8 cellular contexts compared by ENCODE assay signal in the genomic region with DNA sequence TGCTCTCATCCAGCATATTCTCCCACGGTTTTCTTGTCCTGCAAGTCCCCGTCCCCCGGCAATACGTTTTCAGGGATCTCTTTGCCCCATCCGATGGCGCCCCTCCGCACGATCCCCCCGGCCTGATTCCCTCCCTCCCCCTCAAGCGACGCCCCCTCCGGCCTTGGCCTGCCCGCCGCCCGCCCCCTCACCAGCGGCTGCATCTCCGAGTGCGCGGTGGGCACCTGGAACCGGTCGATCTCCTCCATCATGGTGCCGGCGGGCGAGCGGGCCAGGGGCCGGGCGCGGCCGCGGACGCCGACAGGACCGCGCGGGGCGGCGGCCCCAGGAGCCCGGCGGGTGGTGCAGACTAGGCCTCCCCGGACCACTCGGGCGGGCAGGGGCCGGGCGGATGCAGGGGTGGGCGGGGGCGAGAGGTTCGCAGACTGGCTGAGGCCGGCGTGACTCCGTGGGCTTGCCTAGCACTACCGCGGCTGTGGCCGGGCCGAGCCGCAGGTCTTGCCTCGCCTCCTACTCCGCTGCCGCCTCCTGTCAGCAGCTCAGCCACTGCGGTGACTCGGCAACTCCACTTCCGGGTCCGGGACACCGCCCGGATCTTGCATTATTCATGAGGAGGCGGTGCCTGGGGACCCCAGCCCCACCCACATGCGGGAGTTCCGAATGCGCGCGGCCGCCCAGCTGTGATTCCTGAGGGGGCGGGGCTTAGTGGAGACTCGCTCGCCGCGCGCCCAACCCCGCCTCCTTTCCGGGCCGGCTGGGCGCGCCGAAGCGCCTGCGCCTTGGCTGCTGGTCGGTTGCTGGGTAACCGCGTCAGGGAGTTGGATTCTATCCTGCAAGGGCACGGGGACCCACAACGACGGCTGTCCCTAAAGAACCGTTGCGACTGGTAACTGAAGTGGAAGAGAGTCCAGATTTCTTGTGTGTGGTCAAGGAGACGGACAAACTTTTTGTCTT. TPM values are rescaled to one million over a fixed set of nuclear protein-coding genes. Genes with fewer than 3 reads are reported as not detected.
DNase-seq lines count a peak whose midpoint lies in the region; ATAC-seq, FAIRE-seq and TF ChIP-seq lines count a peak whose summit lies in the region.

A gene (plus strand): TSS at position 793 of the 954 bp plus-strand sequence. CDS start 201 bp downstream, outside the sequence.
A gene with protein sequence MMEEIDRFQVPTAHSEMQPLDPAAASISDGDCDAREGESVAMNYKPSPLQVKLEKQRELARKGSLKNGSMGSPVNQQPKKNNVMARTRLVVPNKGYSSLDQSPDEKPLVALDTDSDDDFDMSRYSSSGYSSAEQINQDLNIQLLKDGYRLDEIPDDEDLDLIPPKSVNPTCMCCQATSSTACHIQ (minus strand): TSS at position 558 of the 954 bp plus-strand sequence. CDS start 307 bp downstream, at position 251.

- H3K27me3 Mint-ChIP-seq in T-helper 2 cell treated with Interferon-gamma antibody and Interleukin-4, amounts not matched to agents 5 μg/mL and 100 μg/mL, for 36 hours (ENCODE audit: low read depth): peaks cover 15% of the 10 kb centered on the region

- H3K4me3 ChIP-seq in ascending aorta (peak within 1 kb of the TSS; percentile 79 to 94), right atrium auricular region (peak within 1 kb of the TSS; percentile 74 to 76), psoas muscle (peak within 1 kb of the TSS; percentile 85)

- H3K36me3 ChIP-seq in ascending aorta (no peaks in the 10 kb centered on the region), right atrium auricular region (no peaks in the 10 kb centered on the region), psoas muscle (ENCODE audit: insufficient read depth in 1 of 2, low read depth in 1 of 2) (no peaks in the 10 kb centered on the region)

- 0 to 1% (median 0%) methylated on average over 67 to 94 of the region's 94 CpGs for WGBS in psoas muscle, 3 donors

- TF ChIP-seq CTCF in ascending aorta (IDR thresholded peaks at IDR 0.05) (no peak), right atrium auricular region (IDR thresholded peaks at IDR 0.05) (no peak), psoas muscle (IDR thresholded peaks at IDR 0.05) (no peak)

- peak within 1 kb of the TSS; percentile 91 for H3K4me3 Mint-ChIP-seq in T-helper 2 cell treated with Interferon-gamma antibody and Interleukin-4, amounts not matched to agents 5 μg/mL and 100 μg/mL, for 36 hours

- no peaks in the 10 kb centered on the region for H3K9me3 Mint-ChIP-seq in T-helper 2 cell treated with Interferon-gamma antibody and Interleukin-4, amounts not matched to agents 5 μg/mL and 100 μg/mL, for 36 hours

- DNase-seq in NCI-H187 treated with DMSO at 0.1 percent for 48 hours (lab: John Stamatoyannopoulos, UW) (peak; percentile 56), ascending aorta (ENCODE audit: low spot score in 2 of 2) (peak; percentile 95 to 99), right atrium auricular region (ENCODE audit: low spot score) (peak; percentile 99), psoas muscle (peak; percentile 99), urothelium cell line (ENCODE audit: low spot score) (peak; percentile 99)
- peak; percentile 99 for DNase-seq in T-helper 2 cell treated with Interferon-gamma antibody and Interleukin-4, amounts not matched to agents 5 μg/mL and 100 μg/mL, for 36 hours (ENCODE audit: low spot score)

- TF ChIP-seq POLR2A in GM18505 (IDR thresholded peaks at IDR 0.05; ENCODE audit: borderline replicate concordance, extremely low read depth, insufficient read depth, insufficient read length): peak; percentile 68

- H3K9me3 ChIP-seq in ascending aorta: no peaks in the 10 kb centered on the region
- H3K9me3 ChIP-seq in right atrium auricular region: no peaks in the 10 kb centered on the region
- no peaks in the 10 kb centered on the region for H3K9me3 ChIP-seq in psoas muscle

- peak; percentile 76 for FAIRE-seq in urothelium cell line (lab: Jason Lieb, UNC)

- no peaks in the 10 kb centered on the region for H3K36me3 Mint-ChIP-seq in T-helper 2 cell treated with Interferon-gamma antibody and Interleukin-4, amounts not matched to agents 5 μg/mL and 100 μg/mL, for 36 hours (ENCODE audit: low read depth)

- H3K4me1 ChIP-seq in ascending aorta (peaks cover 0 to 28% of the 10 kb centered on the region in 2 donors), right atrium auricular region (peaks cover 0 to 41% of the 10 kb centered on the region in 2 donors), psoas muscle (peaks cover 55% of the 10 kb centered on the region)

- peak within 1 kb of the TSS; percentile 73 for H3K27ac Mint-ChIP-seq in T-helper 2 cell treated with Interferon-gamma antibody and Interleukin-4, amounts not matched to agents 5 μg/mL and 100 μg/mL, for 36 hours

- H3K4me1 Mint-ChIP-seq in T-helper 2 cell treated with Interferon-gamma antibody and Interleukin-4, amounts not matched to agents 5 μg/mL and 100 μg/mL, for 36 hours (ENCODE audit: low read depth): peaks cover 35% of the 10 kb centered on the region

- H3K27me3 ChIP-seq in ascending aorta (no peaks in the 10 kb centered on the region), right atrium auricular region (no peaks in the 10 kb centered on the region), psoas muscle (ENCODE audit: insufficient read depth in 3 of 3, low read length in 2 of 3) (no peaks in the 10 kb centered on the region)

- H3K27ac ChIP-seq in ascending aorta: peak within 1 kb of the TSS; percentile 76 to 88
- peak within 1 kb of the TSS; percentile 81 for H3K27ac ChIP-seq in right atrium auricular region
- H3K27ac ChIP-seq in psoas muscle: peak within 1 kb of the TSS; percentile 91

- ATAC-seq in GM18505 (IDR thresholded peaks at IDR 0.05; ENCODE audit: unreplicated experiment): peak; percentile 96
- peak; percentile 95 for ATAC-seq in HG02970 (IDR thresholded peaks at IDR 0.05; ENCODE audit: low FRiP score, unreplicated experiment)
- peak; percentile 93 to 97 (median 94) for ATAC-seq in psoas muscle

- intact Hi-C loops in ascending aorta (cut with DNase I) (loop anchor here (2.0 to 5.0 kb wide), 8 partner anchors 65 to 1944 kb away; a partner anchor contains a TSS), psoas muscle (cut with DNase I) (no loop called here)

RNA-seq across cellular contexts. Expression of the first gene that starts in this region (rescaled TPM):
- total RNA-seq in ascending aorta (not detected), right atrium auricular region (not detected), psoas muscle (under 1 TPM in 1 of 4 donors, not detected in 3; 0.19 TPM)
- under 1 TPM; 0.04 to 0.70 (median 0.34) TPM for polyA plus RNA-seq in psoas muscle

RNA-seq across cellular contexts. Expression of the second gene that starts in this region (rescaled TPM):
- total RNA-seq in ascending aorta (26.8 TPM), right atrium auricular region (10 to 100 TPM; 10.5 to 19.9 TPM), psoas muscle (10 to 100 TPM; 34.5 to 84.0 (median 38.5) TPM)
- polyA plus RNA-seq in psoas muscle: 10 to 100 TPM; 25.4 to 99.4 (median 27.3) TPM

Comparison
In these comparisons a context has a peak if more than half of its experiments do, and no peak if none do; other contexts are left out.
1. Peak in every context shown above with its lines: DNase-seq, ATAC-seq, H3K4me3 ChIP-seq and H3K27ac ChIP-seq.